ENCODE assay signal across 11 cellular contexts in genomic region chr1:210198840-210199239, GRCh38.
"Had no signal": no experiment of that assay in that cellular context is flagged by ENCODE, and none has a peak within 500 bp of the region (broad histone marks: within the 10 kb centered on the region; RNA-seq: fewer than 3 reads in every experiment).

No MANE protein-coding gene starts in this region.

- DNase-seq: GM23248, GOT3, H7, H9, HCEC 1CT, HFFc6 had no signal

- H3K9me3 ChIP-seq: HAP-1 had no signal

- H3K4me1 ChIP-seq: HAP-1 had no signal

- H3K27ac ChIP-seq: GM23248 had no signal

- H3K4me2 ChIP-seq: GM23338 had no signal

- H3K36me3 ChIP-seq: HAP-1 had no signal

- H2AFZ ChIP-seq: GM23248, GM23338 had no signal

- H3K4me3 ChIP-seq: GM23248, GM23338, HAP-1 had no signal

- FAIRE-seq: H1, H54 had no signal

- H3K9ac ChIP-seq: GM23248 had no signal

- ATAC-seq: GM23338, HCT116 had no signal
